Comparison of ENCODE assay signal across 21 cellular contexts in genomic region chrX:144566592-144566991, GRCh38.
DNase-seq lines count a peak whose midpoint lies in the region; ATAC-seq and TF ChIP-seq lines count a peak whose summit lies in the region.
"Had no signal": no experiment of that assay in that cellular context is flagged by ENCODE, and none has a peak within 500 bp of the region (broad histone marks: within the 10 kb centered on the region; RNA-seq: fewer than 3 reads in every experiment).

No MANE protein-coding gene starts in this region.

- peaks cover 6% of the 10 kb centered on the region for H3K9me3 ChIP-seq in mammary epithelial cell (replicated peaks; ENCODE audit: insufficient read depth, low read length)
- no peaks in the 10 kb centered on the region for H3K9me3 ChIP-seq in OCI-LY3 (ENCODE audit: insufficient read depth, low read length)

- H3K36me3 ChIP-seq in mammary epithelial cell (ENCODE audit: insufficient read depth, low read length), result no peaks in the 10 kb centered on the region
- H3K36me3 ChIP-seq in OCI-LY3 (replicated peaks; ENCODE audit: low read depth, low read length), result no peaks in the 10 kb centered on the region
- H3K36me3 ChIP-seq: brain microvascular endothelial cell, heart right ventricle had no signal

- H3K4me1 Mint-ChIP-seq in MCF 10A (ENCODE audit: insufficient read depth, unreplicated experiment), result no peaks in the 10 kb centered on the region
- no peaks in the 10 kb centered on the region for H3K4me1 Mint-ChIP-seq in activated CD4-positive, alpha-beta T cell treated with anti-CD3 and anti-CD28 coated beads for 36 hours
- H3K4me1 Mint-ChIP-seq: mesothelial cell of epicardium; naive thymus-derived CD8-positive, alpha-beta T cell had no signal

- peaks cover 5% of the 10 kb centered on the region for H3K36me3 Mint-ChIP-seq in MCF 10A (ENCODE audit: insufficient read depth, unreplicated experiment)
- H3K36me3 Mint-ChIP-seq in activated CD4-positive, alpha-beta T cell treated with anti-CD3 and anti-CD28 coated beads for 36 hours (ENCODE audit: low read depth), result no peaks in the 10 kb centered on the region
- H3K36me3 Mint-ChIP-seq: mesothelial cell of epicardium; naive thymus-derived CD8-positive, alpha-beta T cell had no signal

- no peak for ATAC-seq in activated CD4-positive, alpha-beta T cell treated with anti-CD3 and anti-CD28 coated beads for 36 hours
- ATAC-seq: activated T-cell treated with anti-CD3 and anti-CD28 coated beads, Interleukin-2, amount 50 U/mL, for 4 hours; heart right ventricle; left lobe of liver; naive thymus-derived CD8-positive, alpha-beta T cell had no signal

- BruUV-seq in MCF 10A (replicated peaks; lab: Mats Ljungman, UMichigan) (no TSS peak), mammary epithelial cell (replicated peaks; lab: Mats Ljungman, UMichigan) (no TSS peak)

- no peak overlapping the region for H2AFZ ChIP-seq in mammary epithelial cell (ENCODE audit: low read depth, low read length)
- no peak overlapping the region for H2AFZ ChIP-seq in OCI-LY3 (ENCODE audit: low read depth, low read length)
- H2AFZ ChIP-seq: PC-9 had no signal

- H3K4me3 Mint-ChIP-seq in MCF 10A (ENCODE audit: unreplicated experiment), result no peak overlapping the region
- no peak overlapping the region for H3K4me3 Mint-ChIP-seq in activated CD4-positive, alpha-beta T cell treated with anti-CD3 and anti-CD28 coated beads for 36 hours
- H3K4me3 Mint-ChIP-seq: activated T-cell treated with anti-CD3 and anti-CD28 coated beads, Interleukin-2, amount 50 U/mL, for 4 hours; mesothelial cell of epicardium; naive thymus-derived CD8-positive, alpha-beta T cell had no signal

- H3K4me1 ChIP-seq in mammary epithelial cell (ENCODE audit: insufficient read depth, low read length), result no peaks in the 10 kb centered on the region
- no peaks in the 10 kb centered on the region for H3K4me1 ChIP-seq in OCI-LY3 (ENCODE audit: low read length)
- H3K4me1 ChIP-seq: heart right ventricle had no signal

- H3K4me2 ChIP-seq in mammary epithelial cell (ENCODE audit: insufficient read depth, low read depth, low read length) (no peak overlapping the region), OCI-LY3 (ENCODE audit: low read length) (0 out of 2 replicates have a peak overlapping the region, but pooled peaks have one; percentile 17)
- H3K4me2 ChIP-seq: PC-9, smooth muscle cell had no signal

- DNase-seq in MCF 10A (ENCODE audit: unreplicated experiment) (peak; percentile 38), mammary epithelial cell (no peak), iPS-NIHi11 (ENCODE audit: low spot score) (peak; percentile 15), DMS153 treated with DMSO at 0.1 percent for 48 hours (lab: John Stamatoyannopoulos, UW; ENCODE audit: unreplicated experiment) (no peak)
- no peak for DNase-seq in activated CD4-positive, alpha-beta T cell treated with anti-CD3 and anti-CD28 coated beads for 36 hours
- DNase-seq in activated T-cell treated with anti-CD3 and anti-CD28 coated beads, Interleukin-2, amount 50 U/mL, for 1 hour, result no peak
- DNase-seq: activated CD4-positive, alpha-beta T cell treated with anti-CD3 and anti-CD28 coated beads for 1 hour; activated T-cell treated with anti-CD3 and anti-CD28 coated beads, Interleukin-2, amount 50 U/mL, for 4 hours; brain microvascular endothelial cell; foreskin fibroblast; heart right ventricle; naive thymus-derived CD8-positive, alpha-beta T cell; NCI-H1417 treated with DMSO at 0.1 percent for 48 hours; NCI-H524 treated with DMSO at 0.1 percent for 48 hours; retina; stimulated activated CD4-positive, alpha-beta T cell treated with anti-CD3 and anti-CD28 coated beads, Interleukin-2, amount 100 ng/mL, for 24 hours had no signal

- H3K27ac ChIP-seq in mammary epithelial cell (ENCODE audit: insufficient read depth, low read depth, low read length) (no peak overlapping the region), OCI-LY3 (ENCODE audit: low read length) (no peak overlapping the region)
- H3K27ac ChIP-seq: brain microvascular endothelial cell, heart right ventricle, PC-9 had no signal

- no peaks in the 10 kb centered on the region for H3K79me2 ChIP-seq in mammary epithelial cell (ENCODE audit: insufficient read depth, low read length)
- no peaks in the 10 kb centered on the region for H3K79me2 ChIP-seq in OCI-LY3 (ENCODE audit: low read length)

- H3K27me3 Mint-ChIP-seq in MCF 10A (ENCODE audit: insufficient read depth, unreplicated experiment), result no peaks in the 10 kb centered on the region
- H3K27me3 Mint-ChIP-seq in activated CD4-positive, alpha-beta T cell treated with anti-CD3 and anti-CD28 coated beads for 36 hours, result no peaks in the 10 kb centered on the region
- H3K27me3 Mint-ChIP-seq: naive thymus-derived CD8-positive, alpha-beta T cell had no signal

- WGBS in mammary epithelial cell (ENCODE audit: low coverage, missing lambda C conversion rate), result 64% methylated on average over 5 of the region's 7 CpGs

- H4K20me1 ChIP-seq in mammary epithelial cell (ENCODE audit: insufficient read depth, low read length) (no peaks in the 10 kb centered on the region), OCI-LY3 (ENCODE audit: insufficient read depth, low read length) (no peaks in the 10 kb centered on the region)

- intact Hi-C loops in MCF 10A (cut with micrococcal nuclease), result no loop called here
- intact Hi-C loops in mammary epithelial cell (cut with micrococcal nuclease), result no loop called here
- intact Hi-C loops in activated CD4-positive, alpha-beta T cell treated with anti-CD3 and anti-CD28 coated beads for 36 hours (cut with DNase I, micrococcal nuclease), result no loop called here

- H3K27me3 ChIP-seq in mammary epithelial cell (ENCODE audit: insufficient read depth, low read length), result no peaks in the 10 kb centered on the region
- H3K27me3 ChIP-seq in OCI-LY3 (ENCODE audit: low read depth, low read length), result no peaks in the 10 kb centered on the region
- H3K27me3 ChIP-seq: brain microvascular endothelial cell, heart right ventricle had no signal

- CTCF ChIA-PET in MCF 10A (lab: Yijun Ruan, JAX), result no interaction called here
- CTCF ChIA-PET in mammary epithelial cell (lab: Charles Lee; ENCODE audit: low non-redundant PET), result no interaction called here
- CTCF ChIA-PET in activated CD4-positive, alpha-beta T cell treated with anti-CD3 and anti-CD28 coated beads for 36 hours (lab: Charles Lee), result no interaction called here

- no peak overlapping the region for H3K27ac Mint-ChIP-seq in MCF 10A (ENCODE audit: low read depth, unreplicated experiment)
- no peak overlapping the region for H3K27ac Mint-ChIP-seq in activated CD4-positive, alpha-beta T cell treated with anti-CD3 and anti-CD28 coated beads for 36 hours
- H3K27ac Mint-ChIP-seq: mesothelial cell of epicardium; naive thymus-derived CD8-positive, alpha-beta T cell had no signal

- POLR2A ChIA-PET in MCF 10A (lab: Yijun Ruan, JAX), result interaction anchor here (0.7 kb wide), 1 partner anchor 190 kb away, joined by 3 read pairs; no protein-coding TSS in a partner anchor
- POLR2A ChIA-PET in activated CD4-positive, alpha-beta T cell treated with anti-CD3 and anti-CD28 coated beads for 36 hours (lab: Charles Lee), result no interaction called here

- peaks cover 8% of the 10 kb centered on the region for H3K9me3 Mint-ChIP-seq in MCF 10A (ENCODE audit: unreplicated experiment)
- no peaks in the 10 kb centered on the region for H3K9me3 Mint-ChIP-seq in activated CD4-positive, alpha-beta T cell treated with anti-CD3 and anti-CD28 coated beads for 36 hours (ENCODE audit: low read depth)

- no peak overlapping the region for H3K9ac ChIP-seq in mammary epithelial cell (ENCODE audit: insufficient read depth, low read length)
- no peak overlapping the region for H3K9ac ChIP-seq in OCI-LY3 (ENCODE audit: low read length)

- in situ Hi-C loops in mammary epithelial cell (cut with MboI; ENCODE audit: low sequenced_read_pairs in 2 of 2), result no loop called here

- H3K4me3 ChIP-seq in mammary epithelial cell (replicated peaks in 1 of 3; ENCODE audit: insufficient read depth in 1 of 3, low read depth in 2 of 3, low read length in 3 of 3) (no peak overlapping the region), OCI-LY3 (ENCODE audit: low read length) (no peak overlapping the region)
- H3K4me3 ChIP-seq: heart right ventricle, PC-9, smooth muscle cell had no signal

- TF ChIP-seq CTCF in MCF 10A (IDR thresholded peaks at IDR 0.05; ENCODE audit: unreplicated experiment) (no peak), mammary epithelial cell (conservative IDR thresholded peaks at IDR 0.05 in 1 of 2, IDR thresholded peaks at IDR 0.05 in 1 of 2; ENCODE audit: extremely low read depth in 1 of 2, insufficient read depth in 1 of 2, low read depth in 1 of 2, low read length in 2 of 2) (no peak), OCI-LY3 (IDR thresholded peaks at IDR 0.05; ENCODE audit: low read depth, low read length) (peak; percentile 47)

- dilution Hi-C loops in mammary epithelial cell (cut with HindIII; ENCODE audit: low sequenced_read_pairs), result no loop called here

Comparison
In these comparisons a context has a peak if more than half of its experiments do, and no peak if none do; other contexts are left out.
1. DNase-seq: peak in MCF 10A (single experiment) and iPS-NIHi11 (single experiment); none in mammary epithelial cell (single experiment), activated CD4-positive, alpha-beta T cell treated with anti-CD3 and anti-CD28 coated beads for 36 hours (single experiment), DMS153 treated with DMSO at 0.1 percent for 48 hours (single experiment) and activated T-cell treated with anti-CD3 and anti-CD28 coated beads, Interleukin-2, amount 50 U/mL, for 1 hour (single experiment).